Comparison of ENCODE assay signal across 27 cellular contexts in genomic region chr19:30084390-30084819, GRCh38.
"Had no signal": no experiment of that assay in that cellular context is flagged by ENCODE, and none has a peak within 500 bp of the region (broad histone marks: within the 10 kb centered on the region; RNA-seq: fewer than 3 reads in every experiment).

No MANE protein-coding gene starts in this region.

- H3K36me3 ChIP-seq: colonic mucosa, thoracic aorta, upper lobe of left lung had no signal

- H3K4me2 ChIP-seq: smooth muscle cell had no signal

- FAIRE-seq: TTC549 had no signal

- H3K27me3 ChIP-seq: colonic mucosa, upper lobe of left lung had no signal

- H3K27ac Mint-ChIP-seq: activated CD4-positive, alpha-beta memory T cell treated with anti-CD3 and anti-CD28 coated beads, Interleukin-2, amount 10 ng/mL, durations not matched to agents 7 days and 5 days; activated T-helper 2 cell treated with anti-CD3 and anti-CD28 coated beads, Interferon-gamma antibody, Interleukin-2, Interleukin-4, amounts not matched to agents 10 μg/mL and 5 μg/mL and 100 μg/mL, durations not matched to agents 14 hours and 24 hours and 36 hours; brain; endodermal cell; naive B cell; stimulated activated memory B cell treated with anti-CD40 and anti-IgM and Interleukin-4, amounts not matched to agents 10 μg/mL and 1 μg/mL and 100 μg/mL, for 72 hours; T-helper 2 cell treated with Interferon-gamma antibody and Interleukin-4, amounts not matched to agents 5 μg/mL and 100 μg/mL, for 36 hours had no signal

- H3K27ac ChIP-seq: colonic mucosa, epithelial cell of prostate, thoracic aorta, upper lobe of left lung had no signal

- ATAC-seq: left lobe of liver; mucosa of descending colon; sciatic nerve; stimulated activated memory B cell treated with anti-CD40 and anti-IgM and Interleukin-4, amounts not matched to agents 10 μg/mL and 1 μg/mL and 100 μg/mL, for 72 hours had no signal

- H3K36me3 Mint-ChIP-seq: brain; naive B cell; stimulated activated memory B cell treated with anti-CD40 and anti-IgM and Interleukin-4, amounts not matched to agents 10 μg/mL and 1 μg/mL and 100 μg/mL, for 72 hours had no signal

- H3K4me3 ChIP-seq: colonic mucosa, mucosa of descending colon, smooth muscle cell, thoracic aorta, upper lobe of left lung had no signal

- H3K4me1 ChIP-seq: colonic mucosa, upper lobe of left lung had no signal

- H3K9me3 ChIP-seq: colonic mucosa, mucosa of descending colon, thoracic aorta, upper lobe of left lung had no signal

- H3K9me3 Mint-ChIP-seq: activated CD4-positive, alpha-beta memory T cell treated with anti-CD3 and anti-CD28 coated beads, Interleukin-2, amount 10 ng/mL, durations not matched to agents 7 days and 5 days; activated T-helper 2 cell treated with anti-CD3 and anti-CD28 coated beads, Interferon-gamma antibody, Interleukin-2, Interleukin-4, amounts not matched to agents 10 μg/mL and 5 μg/mL and 100 μg/mL, durations not matched to agents 14 hours and 24 hours and 36 hours; endodermal cell; neural crest cell; stimulated activated memory B cell treated with anti-CD40 and anti-IgM and Interleukin-4, amounts not matched to agents 10 μg/mL and 1 μg/mL and 100 μg/mL, for 72 hours; T-helper 2 cell treated with Interferon-gamma antibody and Interleukin-4, amounts not matched to agents 5 μg/mL and 100 μg/mL, for 36 hours had no signal

- DNase-seq: activated CD4-positive, alpha-beta memory T cell treated with anti-CD3 and anti-CD28 coated beads, Interleukin-2, amount 10 ng/mL, durations not matched to agents 7 days and 5 days; activated CD4-positive, alpha-beta T cell treated with anti-CD3 and anti-CD28 coated beads for 48 hours; activated CD4-positive, CD25-positive, alpha-beta regulatory T cell; activated naive CD4-positive, alpha-beta T cell treated with Interleukin-2 at 50 U/mL for 16 hours; activated T-cell treated with anti-CD3 and anti-CD28 coated beads, Interleukin-2, amount 50 U/mL, for 1 hour; anterior cingulate cortex; central memory CD4-positive, alpha-beta T cell; colonic mucosa; endodermal cell; foreskin fibroblast; hypothalamus; islet precursor cell; naive B cell; stimulated activated CD4-positive, alpha-beta T cell treated with anti-CD3 and anti-CD28 coated beads, Interleukin-4, amount 100 ng/mL, for 4 hours; upper lobe of left lung had no signal
